10 cellular contexts compared by ENCODE assay signal in the genomic region with DNA sequence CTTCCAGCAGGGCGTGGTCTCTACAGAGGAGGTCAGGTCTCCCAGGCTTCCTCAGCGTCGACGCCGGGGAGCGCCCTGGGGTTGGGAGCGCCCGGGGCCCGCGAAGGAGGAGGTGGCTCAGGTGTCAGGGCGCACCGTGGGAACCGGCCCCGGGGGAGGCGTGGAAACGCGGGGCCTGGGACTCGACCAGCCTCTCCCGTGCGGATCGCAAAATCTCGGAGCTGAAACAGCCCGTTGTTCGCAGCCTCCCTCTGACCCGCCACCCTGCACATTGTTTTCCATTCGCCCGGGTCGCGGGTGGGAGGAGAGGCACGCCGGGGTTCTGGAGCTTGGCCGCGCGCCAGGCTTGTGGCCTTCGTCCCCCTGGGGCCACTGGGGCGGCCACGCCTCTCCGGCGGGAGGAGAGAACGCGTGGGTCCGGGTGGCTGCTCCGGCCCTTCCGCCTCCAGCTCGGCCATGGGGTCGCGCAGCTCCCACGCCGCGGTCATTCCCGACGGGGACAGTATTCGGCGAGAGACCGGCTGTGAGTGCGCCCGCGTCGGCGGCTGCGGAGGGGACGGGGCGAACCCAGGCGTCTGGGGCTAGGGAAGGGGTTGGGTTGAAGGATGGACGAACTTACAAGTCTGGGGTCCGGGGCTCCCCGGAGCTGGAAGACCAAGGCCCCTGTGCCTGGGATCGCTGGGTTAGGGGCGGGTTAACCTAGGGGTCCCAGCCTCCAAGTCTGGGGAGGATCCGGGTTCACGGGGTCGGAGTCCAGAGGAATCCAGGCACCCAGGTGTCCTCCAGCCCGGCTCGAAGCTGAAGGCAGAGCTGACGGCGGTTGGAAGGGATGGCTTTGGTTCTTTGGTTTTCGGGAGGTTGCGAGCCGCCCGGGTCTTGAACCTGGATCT. TPM values are rescaled to one million over a fixed set of nuclear protein-coding genes. Genes with fewer than 3 reads are reported as not detected.
A peak's percentile ranks its signal among the peaks of the same experiment; 100 is the strongest.
DNase-seq lines count a peak whose midpoint lies in the region; ATAC-seq and TF ChIP-seq lines count a peak whose summit lies in the region.
"Had no signal": no experiment of that assay in that cellular context is flagged by ENCODE, and none has a peak within 500 bp of the region (broad histone marks: within the 10 kb centered on the region; RNA-seq: fewer than 3 reads in every experiment).

Gene CHP2 (plus strand): TSS at position 433 of the 890 bp plus-strand sequence. CDS start 24 bp downstream, at position 457.

- H3K4me2 ChIP-seq in trophoblast cell (ENCODE audit: low read length): peak within 1 kb of the TSS; percentile 54

- H2BK120ac ChIP-seq in trophoblast cell (ENCODE audit: insufficient read depth, low read length, poor library complexity): no peak within 1 kb of the TSS

- peak within 1 kb of the TSS; percentile 1 to 69 (median 48) for H3K4me3 ChIP-seq in Peyer's patch
- no peak within 1 kb of the TSS for H3K4me3 ChIP-seq in trophoblast cell (ENCODE audit: low read depth, low read length)

- H3K79me2 ChIP-seq in trophoblast cell (ENCODE audit: control insufficient read depth, insufficient read depth, low read length, poor library complexity): no peaks in the 10 kb centered on the region

- H3K14ac ChIP-seq in trophoblast cell (ENCODE audit: low read length): no peak within 1 kb of the TSS

- H3K4me1 Mint-ChIP-seq in Calu3 (ENCODE audit: low read depth, unreplicated experiment): no peaks in the 10 kb centered on the region

- DNase-seq in Calu3: peak; percentile 24
- DNase-seq in Peyer's patch: peak in 2 of 3 donors; percentile 85 to 91
- peak; percentile 45 for DNase-seq in left ventricle myocardium superior
- no peak for DNase-seq in trophoblast cell
- DNase-seq in Kasumi-1 (lab: John Stamatoyannopoulos, UW): no peak
- no peak for DNase-seq in mucosa of gallbladder (ENCODE audit: low spot score)
- no peak for DNase-seq in NCI-H2081 (lab: John Stamatoyannopoulos, UW)
- DNase-seq: NCI-H1105 had no signal

- H3K23ac ChIP-seq in trophoblast cell (ENCODE audit: low read length): no peak within 1 kb of the TSS

- CTCF ChIA-PET in Calu3 (lab: Charles Lee): interaction anchor here (0.5 to 0.6 kb wide), 2 partner anchors 14 to 1060 kb away, joined by 3 to 4 read pairs; no protein-coding TSS in a partner anchor

- no peak within 1 kb of the TSS for H4K8ac ChIP-seq in trophoblast cell (ENCODE audit: low read depth, low read length)

- no peak within 1 kb of the TSS for H3K18ac ChIP-seq in trophoblast cell (ENCODE audit: low read length)

- no TSS peak for BruUV-seq in Calu3 (replicated peaks; lab: Mats Ljungman, UMichigan)

- H3K27me3 Mint-ChIP-seq in Calu3 (ENCODE audit: unreplicated experiment): peaks cover 46% of the 10 kb centered on the region

- TF ChIP-seq CTCF in Calu3 (IDR thresholded peaks at IDR 0.05; ENCODE audit: unreplicated experiment) (no peak), Peyer's patch (IDR thresholded peaks at IDR 0.05) (no peak)

- no peak within 1 kb of the TSS for H4K12ac ChIP-seq in trophoblast cell (ENCODE audit: low read depth, low read length)

- no CpG with 5 or more reads among the region's 80 CpGs for WGBS in trophoblast cell (ENCODE audit: extremely low coverage, insufficient coverage, insufficient read length)

- peak within 1 kb of the TSS; percentile 46 for H3K4me3 Mint-ChIP-seq in Calu3 (ENCODE audit: low read depth, unreplicated experiment)

- H3K4ac ChIP-seq in trophoblast cell (ENCODE audit: low read depth, low read length): no peak within 1 kb of the TSS

- H2BK5ac ChIP-seq in trophoblast cell (ENCODE audit: low read depth, low read length, poor library complexity): no peak within 1 kb of the TSS

- H3K36me3 ChIP-seq in Peyer's patch (peaks cover 0 to 6% (median 0%) of the 10 kb centered on the region in 3 donors), trophoblast cell (ENCODE audit: control insufficient read depth in 1 of 2, insufficient read depth in 2 of 2, low read length in 2 of 2) (no peaks in the 10 kb centered on the region)

- no peaks in the 10 kb centered on the region for H3K9me3 Mint-ChIP-seq in Calu3 (ENCODE audit: low read depth, unreplicated experiment)

- intact Hi-C loops in Calu3 (cut with micrococcal nuclease; ENCODE audit: unreplicated experiment) (no loop called here), left ventricle myocardium superior (cut with micrococcal nuclease) (no loop called here)

- H3K27ac ChIP-seq in Peyer's patch (peak within 1 kb of the TSS in 3 of 4 donors; percentile 71 to 89 (median 76)), trophoblast cell (ENCODE audit: low read depth, low read length) (no peak within 1 kb of the TSS)

- H3K9me3 ChIP-seq in Peyer's patch (no peaks in the 10 kb centered on the region), trophoblast cell (ENCODE audit: insufficient read depth, low read depth, low read length) (peaks cover 9% of the 10 kb centered on the region)

- peak; percentile 40 to 72 for TF ChIP-seq POLR2A in Peyer's patch (IDR thresholded peaks at IDR 0.05)

- no peak within 1 kb of the TSS for H2AFZ ChIP-seq in trophoblast cell (ENCODE audit: insufficient read depth, low read length, poor library complexity)

- H3K79me1 ChIP-seq in trophoblast cell (ENCODE audit: low read length): no peaks in the 10 kb centered on the region

- H2BK12ac ChIP-seq in trophoblast cell (ENCODE audit: low read length): no peak within 1 kb of the TSS

- H4K91ac ChIP-seq in trophoblast cell (ENCODE audit: low read depth, low read length): no peak within 1 kb of the TSS

- H3K27ac Mint-ChIP-seq in Calu3 (ENCODE audit: unreplicated experiment): no peak within 1 kb of the TSS

- no peak within 1 kb of the TSS for H2AK5ac ChIP-seq in trophoblast cell (ENCODE audit: low read length)

- ATAC-seq in left ventricle myocardium superior: no peak
- ATAC-seq in GM21619 (IDR thresholded peaks at IDR 0.05; ENCODE audit: unreplicated experiment): no peak

- no peaks in the 10 kb centered on the region for H3K27me3 ChIP-seq in Peyer's patch
- H3K27me3 ChIP-seq in trophoblast cell (ENCODE audit: insufficient read depth, low read length): no peaks in the 10 kb centered on the region

- no peak within 1 kb of the TSS for H3K9ac ChIP-seq in trophoblast cell (ENCODE audit: low read length)

- H3K36me3 Mint-ChIP-seq in Calu3 (ENCODE audit: insufficient read depth, unreplicated experiment): no peaks in the 10 kb centered on the region

- H3K4me1 ChIP-seq in Peyer's patch (peaks cover 0 to 9% (median 0%) of the 10 kb centered on the region in 4 donors), trophoblast cell (ENCODE audit: control insufficient read depth in 1 of 2, insufficient read depth in 2 of 2, low read length in 2 of 2) (no peaks in the 10 kb centered on the region)

RNA-seq across cellular contexts. Expression of gene CHP2, which starts in this region (rescaled TPM):
- total RNA-seq in Calu3 (2022) (not detected in 2 replicates), Peyer's patch (100 to 1,000 TPM in 3 of 4 donors, 10 to 100 TPM in 1; 85.0 to 257 (median 166) TPM), left ventricle myocardium superior (not detected), mucosa of gallbladder (not detected)
- not detected in 2 replicates for polyA plus RNA-seq in trophoblast cell (2013)
- total RNA-seq: dermis microvascular lymphatic vessel endothelial cell had no signal

Comparison
In these comparisons a context has a peak if more than half of its experiments do, and no peak if none do; other contexts are left out.
1. RNA of gene CHP2 (total RNA-seq): 85.0 to 257 TPM in Peyer's patch; not detected in mucosa of gallbladder (single experiment), not detected in left ventricle myocardium superior (single experiment) and not detected in Calu3; every median in the first group is over 10 times any median in the second.
2. Peak in DNase-seq in Calu3; RNA of the gene not detected or under 1 TPM.
3. Peak in DNase-seq in left ventricle myocardium superior; RNA of the gene not detected or under 1 TPM.
4. DNase-seq: peak in Peyer's patch (2 of 3); none in trophoblast cell (0 of 2), Kasumi-1 (0 of 2), mucosa of gallbladder (single experiment) and NCI-H2081 (0 of 2).